ENCODE assay signal across 23 cellular contexts in the genomic region with DNA sequence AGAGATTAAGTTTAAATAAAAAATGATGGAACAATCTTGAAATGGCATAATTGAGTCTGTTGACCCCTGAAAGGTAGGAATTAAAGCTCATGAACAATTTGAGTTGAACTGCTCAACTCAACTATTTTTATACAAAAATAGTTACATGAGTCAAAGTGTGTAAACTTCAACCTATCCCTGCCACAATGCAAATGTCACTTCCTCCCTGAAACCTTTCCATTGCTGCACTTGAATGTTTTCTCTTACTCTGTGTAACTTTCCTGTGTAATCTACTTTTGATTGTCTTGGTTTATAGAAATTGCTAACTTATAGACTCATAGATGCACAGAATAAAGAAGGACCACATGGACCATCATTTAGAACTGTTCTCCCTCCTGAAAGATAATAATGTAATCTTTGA.
"Had no signal": no experiment of that assay in that cellular context is flagged by ENCODE, and none has a peak within 500 bp of the region (broad histone marks: within the 10 kb centered on the region; RNA-seq: fewer than 3 reads in every experiment).

No MANE protein-coding gene starts in this region.

- H3K4me1 Mint-ChIP-seq: memory B cell, mesothelial cell of epicardium, natural killer cell had no signal

- H3K9me3 Mint-ChIP-seq: mesothelial cell of epicardium; stimulated activated naive CD8-positive, alpha-beta T cell treated with anti-CD3 and anti-CD28 coated beads, Interleukin-15, Interleukin-2, amounts not matched to agents 100 ng/mL and 50 ng/mL, for 24 hours had no signal

- H3K36me3 ChIP-seq: left ventricle myocardium inferior, lower lobe of right lung, spleen, tibial artery, upper lobe of left lung, vagina had no signal

- H3K4me1 ChIP-seq: left ventricle myocardium inferior, lower lobe of right lung, spleen, tibial artery, upper lobe of left lung, vagina had no signal

- H3K36me3 Mint-ChIP-seq: memory B cell; mesothelial cell of epicardium; natural killer cell; stimulated activated memory B cell treated with anti-CD40 and anti-IgM and Interleukin-4, amounts not matched to agents 10 μg/mL and 1 μg/mL and 100 μg/mL, for 72 hours had no signal

- H3K79me2 ChIP-seq: hepatocyte had no signal

- H3K4me2 ChIP-seq: hepatocyte had no signal

- FAIRE-seq: kidney had no signal

- H3K27ac Mint-ChIP-seq: memory B cell; mesothelial cell of epicardium; natural killer cell; stimulated activated memory B cell treated with anti-CD40 and anti-IgM and Interleukin-4, amounts not matched to agents 10 μg/mL and 1 μg/mL and 100 μg/mL, for 72 hours; stimulated activated naive CD8-positive, alpha-beta T cell treated with anti-CD3 and anti-CD28 coated beads, Interleukin-15, Interleukin-2, amounts not matched to agents 100 ng/mL and 50 ng/mL, for 24 hours had no signal

- DNase-seq: effector CD8-positive, alpha-beta T cell; foreskin melanocyte; head of caudate nucleus; kidney; left cardiac atrium; left ventricle myocardium inferior; lower lobe of right lung; natural killer cell; posterior cingulate gyrus; spleen; stimulated activated CD4-positive, alpha-beta T cell treated with anti-CD3 and anti-CD28 coated beads, Interleukin-15, amount 100 ng/mL, for 24 hours; stimulated activated CD4-positive, alpha-beta T cell treated with anti-CD3 and anti-CD28 coated beads, Interleukin-1b, Interleukin-23, amount 100 ng/mL, for 48 hours; stimulated activated CD4-positive, alpha-beta T cell treated with anti-CD3 and anti-CD28 coated beads, Interleukin-4, amount 100 ng/mL, for 24 hours; tibial artery; upper lobe of left lung had no signal

- ATAC-seq: left cardiac atrium; natural killer cell; sciatic nerve; stimulated activated memory B cell treated with anti-CD40 and anti-IgM and Interleukin-4, amounts not matched to agents 10 μg/mL and 1 μg/mL and 100 μg/mL, for 72 hours had no signal

- H3K9me3 ChIP-seq: left ventricle myocardium inferior, lower lobe of right lung, tibial artery, upper lobe of left lung, vagina had no signal

- H3K4me3 ChIP-seq: hepatocyte, left ventricle myocardium inferior, lower lobe of right lung, spleen, tibial artery, upper lobe of left lung, vagina had no signal

- H3K4me3 Mint-ChIP-seq: memory B cell; mesothelial cell of epicardium; natural killer cell; neural crest cell; stimulated activated memory B cell treated with anti-CD40 and anti-IgM and Interleukin-4, amounts not matched to agents 10 μg/mL and 1 μg/mL and 100 μg/mL, for 72 hours; stimulated activated naive CD8-positive, alpha-beta T cell treated with anti-CD3 and anti-CD28 coated beads, Interleukin-15, Interleukin-2, amounts not matched to agents 100 ng/mL and 50 ng/mL, for 24 hours had no signal

- H3K27me3 Mint-ChIP-seq: memory B cell; stimulated activated memory B cell treated with anti-CD40 and anti-IgM and Interleukin-4, amounts not matched to agents 10 μg/mL and 1 μg/mL and 100 μg/mL, for 72 hours; stimulated activated naive CD8-positive, alpha-beta T cell treated with anti-CD3 and anti-CD28 coated beads, Interleukin-15, Interleukin-2, amounts not matched to agents 100 ng/mL and 50 ng/mL, for 24 hours had no signal

- H2AFZ ChIP-seq: hepatocyte had no signal

- H3K27ac ChIP-seq: hepatocyte, left ventricle myocardium inferior, lower lobe of right lung, spleen, tibial artery, upper lobe of left lung, vagina had no signal

- H3K27me3 ChIP-seq: hepatocyte, spleen, tibial artery, upper lobe of left lung, vagina had no signal
